ENCODE assay signal across 19 cellular contexts in the genomic region with DNA sequence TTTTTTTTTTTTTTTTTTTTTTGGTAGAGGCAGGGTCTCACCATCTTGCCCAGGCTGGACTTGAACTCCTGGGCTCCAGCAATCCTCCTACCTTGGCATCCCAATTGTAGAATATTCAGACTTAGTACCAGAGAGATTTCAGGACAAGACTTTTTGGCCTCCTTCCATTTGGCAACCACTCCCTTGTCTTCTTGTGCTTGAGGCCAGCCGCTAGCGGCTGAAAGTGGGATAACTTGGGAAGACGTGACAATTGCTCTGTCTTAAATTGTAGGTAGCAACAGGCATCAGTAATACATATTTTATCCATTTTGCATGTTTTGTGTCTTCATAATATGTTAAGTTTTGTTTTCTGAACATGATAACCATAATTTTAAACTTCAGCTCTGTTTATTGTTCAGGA. TPM values are rescaled to one million over a fixed set of nuclear protein-coding genes. Genes with fewer than 3 reads are reported as not detected.
DNase-seq lines count a peak whose midpoint lies in the region; ATAC-seq and TF ChIP-seq lines count a peak whose summit lies in the region.
"Had no signal": no experiment of that assay in that cellular context is flagged by ENCODE, and none has a peak within 500 bp of the region (broad histone marks: within the 10 kb centered on the region; RNA-seq: fewer than 3 reads in every experiment).

No MANE protein-coding gene starts in this region.

- TF ChIP-seq CTCF in brain (conservative IDR thresholded peaks at IDR 0.05) (no peak), ovary (IDR thresholded peaks at IDR 0.05) (no peak)

- peaks cover 77% of the 10 kb centered on the region for H3K4me1 Mint-ChIP-seq in brain
- H3K4me1 Mint-ChIP-seq: activated naive CD4-positive, alpha-beta T cell treated with anti-CD3 and anti-CD28 coated beads, Interleukin-2, amount 50 U/mL, for 24 hours; IgD-negative memory B cell had no signal

- peak overlapping the region in 3 of 5 experiments; percentile 25 to 57 (median 38) for H3K4me3 Mint-ChIP-seq in brain
- H3K4me3 Mint-ChIP-seq: activated naive CD4-positive, alpha-beta T cell treated with anti-CD3 and anti-CD28 coated beads, Interleukin-2, amount 50 U/mL, for 24 hours; IgD-negative memory B cell had no signal

- peaks cover 15% of the 10 kb centered on the region for H3K4me1 ChIP-seq in ovary (ENCODE audit: insufficient read depth)

- peaks cover 0 to 4% (median 0%) of the 10 kb centered on the region in 5 experiments for H3K9me3 Mint-ChIP-seq in brain
- H3K9me3 Mint-ChIP-seq: activated naive CD4-positive, alpha-beta T cell treated with anti-CD3 and anti-CD28 coated beads, Interleukin-2, amount 50 U/mL, for 24 hours; IgD-negative memory B cell had no signal

- WGBS in ovary, 3 donors = 24 to 38% (median 29%) methylated on average over 3 of the region's 3 CpGs

- no peaks in the 10 kb centered on the region for H3K36me3 Mint-ChIP-seq in brain

- no peak overlapping the region for H3K4me3 ChIP-seq in ovary
- H3K4me3 ChIP-seq: stomach had no signal

- H3K27me3 ChIP-seq in ovary = no peaks in the 10 kb centered on the region
- H3K27me3 ChIP-seq: stomach had no signal

- no peaks in the 10 kb centered on the region for H3K9me3 ChIP-seq in ovary
- H3K9me3 ChIP-seq: stomach had no signal

- in situ Hi-C loops in G401 (cut with HindIII; ENCODE audit: low sequenced_read_pairs) = no loop called here

- no peaks in the 10 kb centered on the region for H3K36me3 ChIP-seq in ovary
- H3K36me3 ChIP-seq: stomach had no signal

- TF ChIP-seq POLR2A in ovary (IDR thresholded peaks at IDR 0.05) = no peak

- peak overlapping the region in 4 of 5 experiments; percentile 63 to 89 (median 82) for H3K27ac Mint-ChIP-seq in brain
- H3K27ac Mint-ChIP-seq: activated naive CD4-positive, alpha-beta T cell treated with anti-CD3 and anti-CD28 coated beads, Interleukin-2, amount 50 U/mL, for 24 hours; IgD-negative memory B cell had no signal

- intact Hi-C loops in Right ventricle myocardium superior (cut with DNase I) = no loop called here
- intact Hi-C loops in ovary (cut with DNase I) = no loop called here

- H3K27me3 Mint-ChIP-seq in brain = no peaks in the 10 kb centered on the region
- H3K27me3 Mint-ChIP-seq: activated naive CD4-positive, alpha-beta T cell treated with anti-CD3 and anti-CD28 coated beads, Interleukin-2, amount 50 U/mL, for 24 hours; IgD-negative memory B cell had no signal

- peak; percentile 24 for DNase-seq in G401 (ENCODE audit: low spot score)
- DNase-seq in Right ventricle myocardium superior = no peak
- DNase-seq in ovary = peak in 3 of 5 donors; percentile 51 to 69 (median 52)
- DNase-seq in T-helper 9 cell = no peak
- DNase-seq in activated T-cell treated with anti-CD3 and anti-CD28 coated beads, Interleukin-2, amount 50 U/mL, for 1 hour = no peak
- DNase-seq in hepatic stellate cell (ENCODE audit: low spot score) = no peak
- DNase-seq: DMS53, H7, midbrain, NCI-H1092 treated with DMSO at 0.1 percent for 48 hours, NCI-H510A treated with DMSO at 0.1 percent for 48 hours, stomach, SW 1271, WERI-Rb-1 had no signal

- no peak overlapping the region for H3K27ac ChIP-seq in ovary
- H3K27ac ChIP-seq: epithelial cell of prostate, stomach, WERI-Rb-1 had no signal

- TF ChIP-seq EP300 in ovary (IDR thresholded peaks at IDR 0.05) = no peak

- ATAC-seq in Right ventricle myocardium superior (ENCODE audit: poor library complexity) = peak; percentile 41
- ATAC-seq in GM19452 (IDR thresholded peaks at IDR 0.05; ENCODE audit: unreplicated experiment) = no peak

RNA-seq across cellular contexts. Expression of a gene that starts 53.3 kb away (rescaled TPM):
- total RNA-seq in G401 (2014; rRNA removed; shearing (Covaris generic)) = 0.74 and 0.88 TPM in 2 replicates
- polyA plus RNA-seq in brain (ENCODE audit: insufficient read depth, low read depth, low replicate concordance) = not detected
- total RNA-seq in Right ventricle myocardium superior = 3,113 TPM
- 10 to 100 TPM in 1 of 7 donors, 1 to 10 TPM in 5, under 1 TPM in 1; 0.56 to 12.9 (median 1.8) TPM for total RNA-seq in ovary
- polyA plus RNA-seq in ovary = under 1 TPM; 0.17 to 0.18 TPM

Comparison
In these comparisons a context has a peak if more than half of its experiments do, and no peak if none do; other contexts are left out.
1. DNase-seq: peak in G401 (single experiment) and ovary (3 of 5); none in Right ventricle myocardium superior (single experiment), T-helper 9 cell (single experiment), activated T-cell treated with anti-CD3 and anti-CD28 coated beads, Interleukin-2, amount 50 U/mL, for 1 hour (single experiment) and hepatic stellate cell (single experiment).
2. RNA of a gene that starts 53.3 kb away (total RNA-seq): 3,113 TPM in Right ventricle myocardium superior (single experiment); 0.56 to 12.9 TPM in ovary and 0.74 to 0.88 TPM in G401; every median in the first group is over 100 times any median in the second.